Comparison of ENCODE assay signal across 1 cellular context in genomic region chr2:9630001-9630749, GRCh38.
TF ChIP-seq lines count a peak whose summit lies in the region.

No MANE protein-coding gene starts in this region.

TF ChIP-seq in HepG2, 621 proteins besides CTCF, POLR2A, EP300 and RAD21 (continued from another document and continues in another):
- TF ChIP-seq ZHX2 (IDR thresholded peaks at IDR 0.05; ENCODE audit: low read depth) (no peak), ZHX2 (CRISPR knock-in tag; IDR thresholded peaks at IDR 0.05; ENCODE audit: borderline replicate concordance) (no peak), HNF1B (CRISPR knock-in tag; IDR thresholded peaks at IDR 0.05) (peak; percentile 87; the same call in 1 of the 2 replicates), KMT2A (CRISPR knock-in tag; IDR thresholded peaks at IDR 0.05) (peak; percentile 68), POLR2AphosphoS5 (IDR thresholded peaks at IDR 0.05; ENCODE audit: low read depth, low read length) (no peak), ATF7 (IDR thresholded peaks at IDR 0.05) (no peak), ATF7 (CRISPR knock-in tag; IDR thresholded peaks at IDR 0.05) (0 out of 2 replicates have a peak, but pooled peaks have one; percentile 45), KLF15 (CRISPR knock-in tag; IDR thresholded peaks at IDR 0.05; ENCODE audit: borderline replicate concordance) (no peak; the same call in 1 of the 2 replicates), POGK (CRISPR knock-in tag; conservative IDR thresholded peaks at IDR 0.05) (no peak; the same call in 1 of the 2 replicates), PRDM10 (CRISPR knock-in tag; IDR thresholded peaks at IDR 0.05; ENCODE audit: low read depth) (no peak; the same call in 1 of the 2 replicates), ZFP41 (CRISPR knock-in tag; IDR thresholded peaks at IDR 0.05; ENCODE audit: borderline replicate concordance) (no peak), ZNF562 (CRISPR knock-in tag; IDR thresholded peaks at IDR 0.05; ENCODE audit: borderline replicate concordance) (no peak), ZNF784 (CRISPR knock-in tag; IDR thresholded peaks at IDR 0.05; ENCODE audit: borderline replicate concordance) (no peak), THAP7 (CRISPR knock-in tag; IDR thresholded peaks at IDR 0.05) (no peak), JUND (CRISPR knock-in tag; IDR thresholded peaks at IDR 0.05) (no peak), CSRNP1 (CRISPR knock-in tag; IDR thresholded peaks at IDR 0.05) (no peak), ZNF18 (CRISPR knock-in tag; IDR thresholded peaks at IDR 0.05; ENCODE audit: insufficient replicate concordance) (no peak), ZNF264 (CRISPR knock-in tag; IDR thresholded peaks at IDR 0.05) (no peak), HINFP (CRISPR knock-in tag; IDR thresholded peaks at IDR 0.05; ENCODE audit: low read depth) (no peak), TRAFD1 (CRISPR knock-in tag; IDR thresholded peaks at IDR 0.05; ENCODE audit: borderline replicate concordance) (0 out of 2 replicates have a peak, but pooled peaks have one; percentile 40), ZNF101 (CRISPR knock-in tag; IDR thresholded peaks at IDR 0.05; ENCODE audit: borderline replicate concordance, low read depth) (no peak), ARID5B (CRISPR knock-in tag; IDR thresholded peaks at IDR 0.05) (no peak; the same call in none of the 2 replicates), NAIF1 (CRISPR knock-in tag; IDR thresholded peaks at IDR 0.05; ENCODE audit: borderline replicate concordance) (peak; percentile 48; the same call in 1 of the 2 replicates)
